Comparison of ENCODE assay signal across 8 cellular contexts in genomic region chr4:82360298-82361177, GRCh38. TPM values are rescaled to one million over a fixed set of nuclear protein-coding genes. Genes with fewer than 3 reads are reported as not detected.
A peak's percentile ranks its signal among the peaks of the same experiment; 100 is the strongest.
DNase-seq lines count a peak whose midpoint lies in the region; ATAC-seq and TF ChIP-seq lines count a peak whose summit lies in the region.

No MANE protein-coding gene starts in this region.

- POLR2A ChIA-PET in Panc1 (lab: Charles Lee): no interaction called here

- peaks cover 43% of the 10 kb centered on the region for H3K36me3 Mint-ChIP-seq in dendritic cell treated with granulocyte-macrophage colony-stimulating factor and Interleukin-4, amounts not matched to agents 40 ng/mL and 50 ng/mL, for 4 days (ENCODE audit: low read depth)
- peaks cover 25% of the 10 kb centered on the region for H3K36me3 Mint-ChIP-seq in mesothelial cell of epicardium

- BruUV-seq in Panc1 (replicated peaks; lab: Mats Ljungman, UMichigan): no TSS peak

- no peak overlapping the region for H3K4me3 ChIP-seq in Panc1 (ENCODE audit: low read depth in 2 of 2, low read length in 2 of 2)

- DNase-seq in AG08395 (ENCODE audit: low spot score) (peak; percentile 34), Panc1 (ENCODE audit: low read depth, low spot score) (no peak), mesothelial cell of epicardium (ENCODE audit: low spot score in 2 of 2, unreplicated experiment in 2 of 2) (no peak), GM19238 (ENCODE audit: insufficient read length, low spot score) (no peak), NCI-H226 (no peak)

- no peaks in the 10 kb centered on the region for H3K27me3 ChIP-seq in Panc1 (ENCODE audit: control insufficient read depth, insufficient read depth, low read length)

- peaks cover 10% of the 10 kb centered on the region for H3K4me1 ChIP-seq in Panc1 (ENCODE audit: control insufficient read depth, insufficient read depth, low read length)

- H3K4me3 Mint-ChIP-seq in dendritic cell treated with granulocyte-macrophage colony-stimulating factor and Interleukin-4, amounts not matched to agents 40 ng/mL and 50 ng/mL, for 4 days: no peak overlapping the region
- no peak overlapping the region for H3K4me3 Mint-ChIP-seq in mesothelial cell of epicardium

- peak overlapping the region; percentile 61 for H3K27ac Mint-ChIP-seq in dendritic cell treated with granulocyte-macrophage colony-stimulating factor and Interleukin-4, amounts not matched to agents 40 ng/mL and 50 ng/mL, for 4 days
- peak overlapping the region; percentile 40 for H3K27ac Mint-ChIP-seq in mesothelial cell of epicardium

- peak; percentile 22; the same call in 1 of the 2 replicates for TF ChIP-seq CTCF in GM12874 (IDR thresholded peaks at IDR 0.05; ENCODE audit: insufficient read depth, low read depth, low read length)
- peak; percentile 49; the same call in 1 of the 2 replicates for TF ChIP-seq CTCF in Panc1 (IDR thresholded peaks at IDR 0.05)
- peak; percentile 45 for TF ChIP-seq CTCF in mesothelial cell of epicardium (IDR thresholded peaks at IDR 0.05; ENCODE audit: unreplicated experiment)

- ATAC-seq in Panc1 (peak; percentile 60), HG02852 (IDR thresholded peaks at IDR 0.05; ENCODE audit: unreplicated experiment) (no peak)

- CTCF ChIA-PET in Panc1 (lab: Charles Lee): no interaction called here

- no peak overlapping the region for H3K27ac ChIP-seq in Panc1 (ENCODE audit: low read length)

- H3K9me3 ChIP-seq in Panc1 (ENCODE audit: control insufficient read depth, insufficient read depth, low read depth, low read length): no peaks in the 10 kb centered on the region

- in situ Hi-C loops in Panc1 (cut with HindIII; ENCODE audit: low pct_unique_long_range_greater_than_20kb, low sequenced_read_pairs): no loop called here

- intact Hi-C loops in Panc1 (cut with micrococcal nuclease; ENCODE audit: unreplicated experiment): no loop called here
- intact Hi-C loops in dendritic cell treated with granulocyte-macrophage colony-stimulating factor and Interleukin-4, amounts not matched to agents 40 ng/mL and 50 ng/mL, for 4 days (cut with micrococcal nuclease): loop anchor here (10.0 kb wide), 1 partner anchor 156 kb away; no protein-coding TSS in a partner anchor

- H3K9me3 Mint-ChIP-seq in dendritic cell treated with granulocyte-macrophage colony-stimulating factor and Interleukin-4, amounts not matched to agents 40 ng/mL and 50 ng/mL, for 4 days: no peaks in the 10 kb centered on the region
- H3K9me3 Mint-ChIP-seq in mesothelial cell of epicardium: no peaks in the 10 kb centered on the region

- H3K4me1 Mint-ChIP-seq in dendritic cell treated with granulocyte-macrophage colony-stimulating factor and Interleukin-4, amounts not matched to agents 40 ng/mL and 50 ng/mL, for 4 days (ENCODE audit: low read depth): peaks cover 53% of the 10 kb centered on the region
- H3K4me1 Mint-ChIP-seq in mesothelial cell of epicardium: peaks cover 37% of the 10 kb centered on the region

- peaks cover 26% of the 10 kb centered on the region for H3K36me3 ChIP-seq in Panc1 (ENCODE audit: control insufficient read depth, insufficient read depth, low read length)

- no peaks in the 10 kb centered on the region for H3K27me3 Mint-ChIP-seq in dendritic cell treated with granulocyte-macrophage colony-stimulating factor and Interleukin-4, amounts not matched to agents 40 ng/mL and 50 ng/mL, for 4 days
- no peaks in the 10 kb centered on the region for H3K27me3 Mint-ChIP-seq in mesothelial cell of epicardium (ENCODE audit: low read depth)

RNA-seq across cellular contexts. Expression of gene HNRNPD, which starts 13.3 kb away (rescaled TPM):
- total RNA-seq in Panc1 (2021; ENCODE audit: unreplicated experiment) (170 TPM), mesothelial cell of epicardium (338 to 352 TPM (median 344 TPM) in 3 replicates)
- 339 TPM for polyA plus RNA-seq in Panc1 (2012; ENCODE audit: insufficient read length)
